ENCODE assay signal across 1 cellular context in genomic region chr16:51180719-51181494, GRCh38.
TF ChIP-seq lines count a peak whose summit lies in the region.

No MANE protein-coding gene starts in this region.

TF ChIP-seq in IMR-90, 13 proteins besides CTCF, POLR2A, EP300 and RAD21:
- TF ChIP-seq CEBPB (IDR thresholded peaks at IDR 0.05; ENCODE audit: low read depth, low read length) (peak; percentile 77), MXI1 (IDR thresholded peaks at IDR 0.05; ENCODE audit: borderline replicate concordance, low read depth, low read length) (no peak)
